Comparison of ENCODE assay signal across 23 cellular contexts in the genomic region with DNA sequence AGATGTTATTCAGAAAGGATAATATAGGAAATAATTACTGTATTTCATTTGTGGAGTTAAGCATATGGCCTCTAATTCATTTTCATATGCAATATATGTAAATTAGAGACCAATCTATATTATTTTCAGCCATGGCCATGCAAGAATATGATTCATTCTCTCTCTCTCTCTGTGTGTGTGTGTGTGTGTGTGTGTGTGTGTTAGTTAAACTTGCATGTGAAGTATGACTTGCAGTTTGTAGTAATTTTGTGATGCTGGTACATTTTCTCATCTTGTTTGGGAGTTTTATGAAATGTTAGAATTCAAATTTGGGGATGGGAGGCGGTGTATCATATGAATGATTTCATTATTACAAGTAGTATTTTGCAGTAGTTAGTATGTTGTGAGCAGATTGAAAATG.
DNase-seq lines count a peak whose midpoint lies in the region; ATAC-seq and TF ChIP-seq lines count a peak whose summit lies in the region.
"Had no signal": no experiment of that assay in that cellular context is flagged by ENCODE, and none has a peak within 500 bp of the region (broad histone marks: within the 10 kb centered on the region; RNA-seq: fewer than 3 reads in every experiment).

No MANE protein-coding gene starts in this region.

- peak overlapping the region; percentile 86 for H3K27ac Mint-ChIP-seq in activated T-helper 17 cell treated with anti-CD3 and anti-CD28 coated beads, Interleukin-2, amount 50 U/mL, for 72 hours
- H3K27ac Mint-ChIP-seq: neural progenitor cell had no signal

- no peak overlapping the region for H3K27ac ChIP-seq in SK-N-SH (ENCODE audit: low read depth in 2 of 2, low read length in 1 of 2)
- H3K27ac ChIP-seq in GM23248, result no peak overlapping the region
- no peak overlapping the region for H3K27ac ChIP-seq in spleen
- H3K27ac ChIP-seq: BLaER1, neural progenitor cell, psoas muscle, upper lobe of right lung had no signal

- H3K9ac ChIP-seq in SK-N-SH (no peak overlapping the region), GM23248 (no peak overlapping the region)
- H3K9ac ChIP-seq: BLaER1, neural progenitor cell had no signal

- H4K20me1 ChIP-seq in SK-N-SH (ENCODE audit: insufficient read depth), result no peaks in the 10 kb centered on the region
- H4K20me1 ChIP-seq in GM23248 (ENCODE audit: insufficient read depth), result peaks cover 8% of the 10 kb centered on the region; the same call in 1 of the 2 replicates

- H3K79me2 ChIP-seq in SK-N-SH (ENCODE audit: insufficient read depth), result peaks cover 12% of the 10 kb centered on the region; the same call in 1 of the 2 replicates
- H3K79me2 ChIP-seq in GM23248 (ENCODE audit: insufficient read depth), result peaks cover 100% of the 10 kb centered on the region

- in situ Hi-C loops in GM23248 (cut with MboI), result no loop called here

- H3K9me3 Mint-ChIP-seq in activated T-helper 17 cell treated with anti-CD3 and anti-CD28 coated beads, Interleukin-2, amount 50 U/mL, for 72 hours, result no peaks in the 10 kb centered on the region

- H3K27me3 ChIP-seq in SK-N-SH (ENCODE audit: insufficient read depth), result no peaks in the 10 kb centered on the region
- H3K27me3 ChIP-seq in GM23248 (replicated peaks; ENCODE audit: insufficient read depth), result no peaks in the 10 kb centered on the region
- H3K27me3 ChIP-seq in spleen (replicated peaks in 1 of 7), result no peaks in the 10 kb centered on the region
- H3K27me3 ChIP-seq: BLaER1, neural progenitor cell, upper lobe of right lung had no signal

- H3K4me1 Mint-ChIP-seq in activated T-helper 17 cell treated with anti-CD3 and anti-CD28 coated beads, Interleukin-2, amount 50 U/mL, for 72 hours, result peaks cover 75% of the 10 kb centered on the region

- H3F3A ChIP-seq in SK-N-SH (replicated peaks; ENCODE audit: insufficient read depth), result no peaks in the 10 kb centered on the region
- H3F3A ChIP-seq in GM23248 (ENCODE audit: insufficient read depth), result no peaks in the 10 kb centered on the region

- H3K9me2 ChIP-seq in SK-N-SH (no peaks in the 10 kb centered on the region), GM23248 (ENCODE audit: insufficient read depth) (no peaks in the 10 kb centered on the region)

- no peaks in the 10 kb centered on the region for H3K27me3 Mint-ChIP-seq in activated T-helper 17 cell treated with anti-CD3 and anti-CD28 coated beads, Interleukin-2, amount 50 U/mL, for 72 hours

- WGBS in SK-N-SH (ENCODE audit: low lambda C conversion rate), result 89% methylated on average over 1 of the region's 1 CpG
- 100% methylated on average over 1 of the region's 1 CpG for WGBS in GM23248 (ENCODE audit: low coverage in 1 of 2, low lambda C conversion rate in 2 of 2, missing lambda C conversion rate in 2 of 2), 2 experiments
- WGBS in spleen, 5 donors, result 94 to 97% (median 97%) methylated on average over 1 of the region's 1 CpG

- no peak for DNase-seq in SK-N-SH
- DNase-seq in GM23248, result peak; percentile 43
- DNase-seq in fibroblast of mammary gland (ENCODE audit: low read depth), result peak; percentile 51
- DNase-seq in Kasumi-1 (lab: John Stamatoyannopoulos, UW), result no peak
- no peak for DNase-seq in spleen
- DNase-seq: 8988T; activated CD4-positive, CD25-positive, alpha-beta regulatory T cell; activated CD8-positive, alpha-beta memory T cell treated with anti-CD3 and anti-CD28 coated beads, Interleukin-2, amount 50 U/mL, for 48 hours; DMS 273 treated with DMSO at 0.1 percent for 48 hours; effector CD8-positive, alpha-beta T cell; H7; hippocampal formation; Karpas-422; NCI-H1436; psoas muscle; Right ventricle myocardium superior; stimulated activated naive CD4-positive, alpha-beta T cell; upper lobe of right lung had no signal

- H3K4me3 Mint-ChIP-seq in activated T-helper 17 cell treated with anti-CD3 and anti-CD28 coated beads, Interleukin-2, amount 50 U/mL, for 72 hours, result peak overlapping the region; percentile 63
- H3K4me3 Mint-ChIP-seq: neural progenitor cell had no signal

- H3K36me3 Mint-ChIP-seq in activated T-helper 17 cell treated with anti-CD3 and anti-CD28 coated beads, Interleukin-2, amount 50 U/mL, for 72 hours (ENCODE audit: low read depth), result peaks cover 98% of the 10 kb centered on the region

- no peak for TF ChIP-seq RAD21 in SK-N-SH (IDR thresholded peaks at IDR 0.05; ENCODE audit: low read length)

- ATAC-seq in SK-N-SH treated with all-trans-retinoic acid at 6 μM for 48 hours (no peak), HG03432 (IDR thresholded peaks at IDR 0.05; ENCODE audit: unreplicated experiment) (no peak)
- ATAC-seq in activated T-helper 17 cell treated with anti-CD3 and anti-CD28 coated beads, Interleukin-2, amount 50 U/mL, for 72 hours (replicated peaks), result no peak
- ATAC-seq: psoas muscle, upper lobe of right lung had no signal

- TF ChIP-seq POLR2A in spleen (IDR thresholded peaks at IDR 0.05), result no peak

- CTCF ChIA-PET in SK-N-SH (lab: Yijun Ruan, JAX), result interaction anchor here (1.1 to 1.3 kb wide), 2 partner anchors 13 to 70 kb away, joined by 4 read pairs; no protein-coding TSS in a partner anchor

- TF ChIP-seq CTCF in SK-N-SH (IDR thresholded peaks at IDR 0.05) (no peak), fibroblast of mammary gland (conservative IDR thresholded peaks at IDR 0.05; ENCODE audit: control insufficient read depth, insufficient read depth, low read depth, low read length) (no peak), spleen (IDR thresholded peaks at IDR 0.05 in 8 of 11, conservative IDR thresholded peaks at IDR 0.05 in 3 of 11) (no peak)

- POLR2A ChIA-PET in SK-N-SH (lab: Yijun Ruan, JAX), result no interaction called here

- intact Hi-C loops in spleen (cut with DNase I; ENCODE audit: low total_unique reads), result no loop called here

- H2AFZ ChIP-seq in SK-N-SH (ENCODE audit: low read depth) (no peak overlapping the region), GM23248 (no peak overlapping the region)
- H2AFZ ChIP-seq: neural progenitor cell had no signal

- H3K4me3 ChIP-seq in SK-N-SH (ENCODE audit: low read depth in 2 of 2, low read length in 1 of 2) (no peak overlapping the region), GM23248 (no peak overlapping the region), fibroblast of mammary gland (ENCODE audit: control insufficient read depth, low read depth, low read length) (no peak overlapping the region), spleen (no peak overlapping the region)
- H3K4me3 ChIP-seq: BLaER1, neural progenitor cell, psoas muscle, upper lobe of right lung had no signal

- no peaks in the 10 kb centered on the region for H3K9me3 ChIP-seq in SK-N-SH
- H3K9me3 ChIP-seq in GM23248 (ENCODE audit: low read depth), result no peaks in the 10 kb centered on the region
- H3K9me3 ChIP-seq in spleen, result no peaks in the 10 kb centered on the region
- H3K9me3 ChIP-seq: psoas muscle, upper lobe of right lung had no signal

- H3K4me1 ChIP-seq in SK-N-SH (ENCODE audit: control insufficient read depth in 1 of 2, insufficient read depth in 2 of 2, low read depth in 1 of 2, low read length in 1 of 2) (peaks cover 2 to 13% of the 10 kb centered on the region in 2 experiments; a peak in 2 of 4 replicates), GM23248 (ENCODE audit: insufficient read depth) (peaks cover 12% of the 10 kb centered on the region), spleen (peaks cover 5 to 98% (median 53%) of the 10 kb centered on the region in 6 donors)

- no peaks in the 10 kb centered on the region for H3K36me3 ChIP-seq in SK-N-SH (replicated peaks in 1 of 2; ENCODE audit: control insufficient read depth in 1 of 2, insufficient read depth in 2 of 2, low read length in 1 of 2)
- no peaks in the 10 kb centered on the region for H3K36me3 ChIP-seq in GM23248 (ENCODE audit: low read depth)
- no peaks in the 10 kb centered on the region for H3K36me3 ChIP-seq in spleen
- H3K36me3 ChIP-seq: neural progenitor cell, upper lobe of right lung had no signal

- no peak for TF ChIP-seq EP300 in SK-N-SH (IDR thresholded peaks at IDR 0.05; ENCODE audit: borderline replicate concordance in 1 of 2, low read depth in 1 of 2, low read length in 1 of 2)

- H3K4me2 ChIP-seq in SK-N-SH, result no peak overlapping the region
- no peak overlapping the region for H3K4me2 ChIP-seq in GM23248 (ENCODE audit: unreplicated experiment)
- H3K4me2 ChIP-seq: BLaER1, neural progenitor cell had no signal

TF ChIP-seq in SK-N-SH, 30 proteins besides CTCF, POLR2A, EP300 and RAD21:
- TF ChIP-seq MXI1 (IDR thresholded peaks at IDR 0.05; ENCODE audit: low read depth, low read length) (no peak), FOSL2 (IDR thresholded peaks at IDR 0.05; ENCODE audit: borderline replicate concordance, low read depth) (0 out of 2 replicates have a peak, but pooled peaks have one; percentile 12)

TF ChIP-seq in SK-N-SH treated with all-trans-retinoic acid at 6 μM for 48 hours, 23 proteins besides CTCF, POLR2A, EP300 and RAD21:
- no peak for TF ChIP-seq ZNF70 (CRISPR knock-in tag; IDR thresholded peaks at IDR 0.05)
TF ChIP-seq in SK-N-SH treated with all-trans-retinoic acid at 6 μM for 48 hours: peak in this region for 0.

Comparison
In these comparisons a context has a peak if more than half of its experiments do, and no peak if none do; other contexts are left out.
1. DNase-seq: peak in GM23248 (single experiment) and fibroblast of mammary gland (single experiment); none in SK-N-SH (single experiment), Kasumi-1 (0 of 2) and spleen (single experiment).